Comparison of ENCODE assay signal across 1 cellular context in genomic region chr17:28426081-28426519, GRCh38.
TF ChIP-seq lines count a peak whose summit lies in the region.

No MANE protein-coding gene starts in this region.

TF ChIP-seq in HepG2, 621 proteins besides CTCF, POLR2A, EP300 and RAD21:
- TF ChIP-seq ZNF260 (CRISPR knock-in tag; IDR thresholded peaks at IDR 0.05; ENCODE audit: borderline replicate concordance, low read depth) = no peak
- TF ChIP-seq NRL (CRISPR knock-in tag; IDR thresholded peaks at IDR 0.05; ENCODE audit: borderline replicate concordance) = 0 out of 2 replicates have a peak, but pooled peaks have one; percentile 18
- 0 out of 2 replicates have a peak, but pooled peaks have one; percentile 27 for TF ChIP-seq RFXAP (CRISPR knock-in tag; IDR thresholded peaks at IDR 0.05; ENCODE audit: borderline replicate concordance)
- peak; percentile 50 for TF ChIP-seq STAG1 (CRISPR knock-in tag; IDR thresholded peaks at IDR 0.05)
- peak; percentile 37; the same call in 1 of the 2 replicates for TF ChIP-seq SMC3 (IDR thresholded peaks at IDR 0.05; ENCODE audit: low read length)
- no peak for TF ChIP-seq MAFF (IDR thresholded peaks at IDR 0.05; ENCODE audit: low read depth, low read length)
- no peak for TF ChIP-seq U2AF1 (optimal IDR thresholded peaks at IDR 0.05; ENCODE audit: low read depth, low read length)
